In the genomic region with DNA sequence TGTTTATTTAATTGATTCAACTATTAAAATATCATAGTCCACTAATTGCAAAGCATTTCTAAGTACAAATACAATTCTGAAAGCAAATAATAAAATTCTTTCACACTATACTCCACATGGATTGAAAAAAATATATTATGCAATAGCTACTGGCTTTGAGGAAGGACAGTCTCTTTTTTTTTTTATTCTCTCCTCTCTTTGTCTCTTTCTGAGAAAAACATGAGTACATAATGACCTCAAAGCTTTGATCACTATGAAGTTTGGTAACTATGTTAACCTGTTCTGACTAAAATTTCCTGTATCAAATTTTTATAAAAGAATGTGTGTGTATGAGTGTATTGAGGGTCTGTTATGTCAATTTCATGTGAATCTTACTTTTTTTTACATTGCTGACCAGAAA, we compare ENCODE assay signal across 12 cellular contexts.
A peak's percentile ranks its signal among the peaks of the same experiment; 100 is the strongest.
DNase-seq lines count a peak whose midpoint lies in the region; ATAC-seq, FAIRE-seq and TF ChIP-seq lines count a peak whose summit lies in the region.
"Had no signal": no experiment of that assay in that cellular context is flagged by ENCODE, and none has a peak within 500 bp of the region (broad histone marks: within the 10 kb centered on the region; RNA-seq: fewer than 3 reads in every experiment).

No MANE protein-coding gene starts in this region.

- peak overlapping the region; percentile 2 for H3K9ac ChIP-seq in endothelial cell of umbilical vein (replicated peaks; ENCODE audit: extremely low read depth, insufficient read depth, low read length)

- intact Hi-C loops in left ventricle myocardium superior (cut with micrococcal nuclease), result no loop called here
- intact Hi-C loops in right cardiac atrium (cut with DNase I), result no loop called here
- intact Hi-C loops in endothelial cell of umbilical vein (cut with micrococcal nuclease), result no loop called here
- intact Hi-C loops in transverse colon (cut with DNase I; ENCODE audit: low total_unique reads), result loop anchor here (10.0 kb wide), 1 partner anchor 100 kb away; a partner anchor contains a TSS
- intact Hi-C loops in prostate gland (cut with DNase I), result no loop called here

- no peaks in the 10 kb centered on the region for H3K9me1 ChIP-seq in endothelial cell of umbilical vein (replicated peaks; ENCODE audit: control insufficient read depth, extremely low read depth, insufficient read depth, low read length)

- no peaks in the 10 kb centered on the region for H4K20me1 ChIP-seq in endothelial cell of umbilical vein (replicated peaks; ENCODE audit: control insufficient read depth, extremely low read depth, insufficient read depth, low read length)

- H3K36me3 ChIP-seq in endothelial cell of umbilical vein (ENCODE audit: control insufficient read depth in 2 of 2, extremely low read depth in 1 of 2, insufficient read depth in 2 of 2, low read length in 2 of 2) (no peaks in the 10 kb centered on the region), transverse colon (no peaks in the 10 kb centered on the region), prostate gland (no peaks in the 10 kb centered on the region)

- dilution Hi-C loops in endothelial cell of umbilical vein (cut with MboI; ENCODE audit: extremely low pct_ligation_motif_present, low sequenced_read_pairs), result no loop called here

- no peaks in the 10 kb centered on the region for H3K27me3 ChIP-seq in right cardiac atrium (ENCODE audit: control insufficient read depth, insufficient read depth)
- no peaks in the 10 kb centered on the region for H3K27me3 ChIP-seq in endothelial cell of umbilical vein (ENCODE audit: control insufficient read depth in 2 of 2, insufficient read depth in 2 of 2, low read length in 2 of 2)
- H3K27me3 ChIP-seq in transverse colon, result no peaks in the 10 kb centered on the region
- no peaks in the 10 kb centered on the region for H3K27me3 ChIP-seq in prostate gland (replicated peaks; ENCODE audit: insufficient read depth)

- BruUV-seq in endothelial cell of umbilical vein (replicated peaks; lab: Mats Ljungman, UMichigan), result no TSS peak

- peak overlapping the region; percentile 43 for H3K4me2 ChIP-seq in endothelial cell of umbilical vein (ENCODE audit: insufficient read depth, low read length)

- no peak for DNase-seq in left ventricle myocardium superior
- no peak for DNase-seq in right cardiac atrium
- no peak for DNase-seq in endothelial cell of umbilical vein (ENCODE audit: low read depth, low spot score)
- DNase-seq in lung microvascular endothelial cell (ENCODE audit: low read depth in 2 of 2), result peak; percentile 7 to 14
- DNase-seq in transverse colon, result no peak
- DNase-seq in ecto neural progenitor cell (ENCODE audit: low spot score), result no peak
- DNase-seq in GDM1 (lab: John Stamatoyannopoulos, UW), result no peak
- no peak for DNase-seq in prostate gland (ENCODE audit: low spot score)
- DNase-seq: glutamatergic neuron; midbrain; NCI-H2107; stimulated activated naive B cell treated with anti-CD40 and anti-IgM and Interleukin-4, amounts not matched to agents 10 μg/mL and 1 μg/mL and 100 μg/mL, for 72 hours had no signal

- CTCF ChIA-PET in endothelial cell of umbilical vein (lab: Charles Lee), result interaction anchor here (1.1 kb wide), 1 partner anchor 114 kb away, joined by 3 read pairs; no protein-coding TSS in a partner anchor

- in situ Hi-C loops in transverse colon (cut with MboI; ENCODE audit: low pct_ligation_motif_present in 1 of 4, low pct_unique_long_range_greater_than_20kb in 1 of 4, low sequenced_read_pairs in 3 of 4), result loop anchor here in 1 of 4 donors (25.0 kb wide), 1 partner anchor 418 kb away; no protein-coding TSS in a partner anchor

- FAIRE-seq in endothelial cell of umbilical vein (lab: Jason Lieb, UNC), result no peak

- H3K9me3 ChIP-seq in right cardiac atrium (ENCODE audit: control insufficient read depth, low read length) (no peaks in the 10 kb centered on the region), endothelial cell of umbilical vein (replicated peaks; ENCODE audit: control insufficient read depth, insufficient read depth, low read length) (no peaks in the 10 kb centered on the region), transverse colon (no peaks in the 10 kb centered on the region), prostate gland (no peaks in the 10 kb centered on the region)

- ATAC-seq in left ventricle myocardium superior (peak; percentile 42), right cardiac atrium (no peak)

- H3K27ac ChIP-seq in right cardiac atrium (ENCODE audit: low read length) (no peak overlapping the region), endothelial cell of umbilical vein (ENCODE audit: insufficient read depth, low read depth, low read length) (peak overlapping the region; percentile 7), transverse colon (peak overlapping the region; percentile 40 to 78 (median 72)), prostate gland (no peak overlapping the region)

- no peak for TF ChIP-seq EP300 in transverse colon (IDR thresholded peaks at IDR 0.05; ENCODE audit: low read depth)

- POLR2A ChIA-PET in endothelial cell of umbilical vein (lab: Charles Lee), result no interaction called here

- TF ChIP-seq CTCF in endothelial cell of umbilical vein (IDR thresholded peaks at IDR 0.05; ENCODE audit: extremely low read depth in 1 of 2, insufficient read depth in 1 of 2, low read depth in 1 of 2, low read length in 2 of 2), result no peak
- no peak for TF ChIP-seq CTCF in transverse colon (IDR thresholded peaks at IDR 0.05)
- no peak for TF ChIP-seq CTCF in prostate gland (IDR thresholded peaks at IDR 0.05)

- TF ChIP-seq POLR2A in endothelial cell of umbilical vein (IDR thresholded peaks at IDR 0.05; ENCODE audit: low read depth, low read length) (no peak), transverse colon (IDR thresholded peaks at IDR 0.05) (no peak), prostate gland (IDR thresholded peaks at IDR 0.05) (no peak)

- H3K4me1 ChIP-seq in right cardiac atrium (ENCODE audit: control insufficient read depth, insufficient read depth, low read length), result no peaks in the 10 kb centered on the region
- H3K4me1 ChIP-seq in endothelial cell of umbilical vein (ENCODE audit: control insufficient read depth, extremely low read depth, insufficient read depth, low read length), result no peaks in the 10 kb centered on the region
- peaks cover 0 to 7% (median 1%) of the 10 kb centered on the region in 4 donors for H3K4me1 ChIP-seq in transverse colon
- no peaks in the 10 kb centered on the region for H3K4me1 ChIP-seq in prostate gland (replicated peaks)

- H3K79me2 ChIP-seq in endothelial cell of umbilical vein (ENCODE audit: control insufficient read depth, insufficient read depth, low read length), result no peaks in the 10 kb centered on the region

- H3K4me3 ChIP-seq in right cardiac atrium (ENCODE audit: low read length), result no peak overlapping the region
- H3K4me3 ChIP-seq in endothelial cell of umbilical vein (replicated peaks in 1 of 3; ENCODE audit: insufficient read depth in 1 of 3, low read depth in 1 of 3, low read length in 3 of 3), result no peak overlapping the region
- H3K4me3 ChIP-seq in transverse colon, result no peak overlapping the region
- no peak overlapping the region for H3K4me3 ChIP-seq in prostate gland

- H2AFZ ChIP-seq in endothelial cell of umbilical vein (ENCODE audit: low read depth, low read length), result no peak overlapping the region

TF ChIP-seq in endothelial cell of umbilical vein, 7 proteins besides CTCF, POLR2A, EP300 and RAD21:
- TF ChIP-seq FOS (IDR thresholded peaks at IDR 0.05; ENCODE audit: borderline replicate concordance, insufficient read depth, low read length) (no peak), MYC (IDR thresholded peaks at IDR 0.05; ENCODE audit: low read depth, low read length) (no peak), GATA2 (IDR thresholded peaks at IDR 0.05; ENCODE audit: insufficient read depth, insufficient read length, low read depth, low read length) (no peak), EZH2 (IDR thresholded peaks at IDR 0.05; ENCODE audit: borderline replicate concordance, low read depth, low read length, severe bottlenecking) (no peak), JUN (IDR thresholded peaks at IDR 0.05; ENCODE audit: borderline replicate concordance, insufficient read depth, insufficient read length, low read depth) (no peak), POLR2AphosphoS5 (IDR thresholded peaks at IDR 0.05; ENCODE audit: insufficient read depth, low read depth, low read length) (no peak)
- TF ChIP-seq, protein P1, sequence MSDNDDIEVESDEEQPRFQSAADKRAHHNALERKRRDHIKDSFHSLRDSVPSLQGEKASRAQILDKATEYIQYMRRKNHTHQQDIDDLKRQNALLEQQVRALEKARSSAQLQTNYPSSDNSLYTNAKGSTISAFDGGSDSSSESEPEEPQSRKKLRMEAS (IDR thresholded peaks at IDR 0.05; ENCODE audit: insufficient read depth, insufficient read length), result no peak
TF ChIP-seq in endothelial cell of umbilical vein: peak in this region for 0.

Comparison
In these comparisons a context has a peak if more than half of its experiments do, and no peak if none do; other contexts are left out.
1. DNase-seq: peak in lung microvascular endothelial cell (2 of 2); none in left ventricle myocardium superior (single experiment), right cardiac atrium (0 of 3), endothelial cell of umbilical vein (single experiment), transverse colon (single experiment), ecto neural progenitor cell (single experiment), GDM1 (single experiment) and prostate gland (single experiment).
2. H3K27ac ChIP-seq: peak in endothelial cell of umbilical vein (single experiment) and transverse colon (4 of 4); none in right cardiac atrium (single experiment) and prostate gland (0 of 2).